In the genomic region with DNA sequence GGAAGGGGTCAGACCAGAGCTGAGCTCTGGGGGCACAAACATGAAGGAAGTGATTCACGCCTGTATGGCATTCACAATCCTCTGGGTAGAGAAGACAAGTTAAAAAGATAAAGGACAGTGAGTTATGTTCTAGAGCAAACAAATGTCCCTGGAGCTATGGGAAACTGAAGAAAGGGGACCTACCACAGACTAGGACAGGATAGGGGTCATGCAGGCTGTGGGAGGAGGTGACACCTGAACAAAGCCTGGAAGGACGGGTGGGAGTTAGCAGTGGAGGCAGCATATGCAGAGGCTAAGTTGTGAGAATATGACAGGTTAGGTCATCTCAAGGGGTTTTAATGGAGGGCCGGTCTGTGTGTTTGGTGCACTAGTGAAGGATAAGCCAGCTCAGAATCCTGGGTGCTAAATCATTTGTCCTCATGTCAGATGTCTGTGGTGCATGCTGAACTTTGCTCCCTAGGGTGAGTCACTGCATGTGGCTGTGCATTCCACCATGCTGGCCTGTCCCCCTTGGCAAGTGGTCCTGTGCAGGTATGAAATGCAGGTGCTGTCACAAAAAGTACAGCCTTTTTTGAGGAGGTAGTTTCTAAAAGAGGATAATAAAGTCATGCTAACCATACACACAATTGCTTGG, we compare ENCODE assay signal across 12 cellular contexts. TPM values are rescaled to one million over a fixed set of nuclear protein-coding genes. Genes with fewer than 3 reads are reported as not detected.
"Had no signal": no experiment of that assay in that cellular context is flagged by ENCODE, and none has a peak within 500 bp of the region (broad histone marks: within the 10 kb centered on the region; RNA-seq: fewer than 3 reads in every experiment).

No MANE protein-coding gene starts in this region.

- H3K4me3 ChIP-seq: thyroid gland, vagina had no signal

- DNase-seq: activated CD4-positive, alpha-beta T cell treated with anti-CD3 and anti-CD28 coated beads for 1 hour; activated CD4-positive, alpha-beta T cell treated with anti-CD3 and anti-CD28 coated beads, Interleukin-2, amount 50 U/mL, for 48 hours; activated gamma-delta T cell; activated naive CD8-positive, alpha-beta T cell treated with anti-CD3 and anti-CD28 coated beads for 36 hours; activated T-cell treated with anti-CD3 and anti-CD28 coated beads, Interleukin-2, amount 50 U/mL, for 4 hours; brain microvascular endothelial cell; cerebellar nuclear complex; mammary epithelial cell; T-helper 9 cell; thyroid gland had no signal

- H3K4me1 ChIP-seq: thyroid gland, vagina had no signal

- H3K36me3 ChIP-seq: brain microvascular endothelial cell, thyroid gland, vagina had no signal

- H3K9me3 ChIP-seq: thyroid gland, vagina had no signal

- H3K27me3 ChIP-seq: brain microvascular endothelial cell, thyroid gland, vagina had no signal

- ATAC-seq: activated T-cell treated with anti-CD3 and anti-CD28 coated beads, Interleukin-2, amount 50 U/mL, for 4 hours had no signal

- H3K27ac ChIP-seq: brain microvascular endothelial cell, thyroid gland, vagina had no signal

RNA-seq across cellular contexts. Expression of a gene that starts 28.5 kb away (rescaled TPM):
- total RNA-seq: activated T-cell treated with anti-CD3 and anti-CD28 coated beads, Interleukin-2, amount 50 U/mL, for 4 hours; epithelial cell of proximal tubule; mammary epithelial cell; vagina had no signal
- polyA plus RNA-seq: mammary epithelial cell had no signal
